15 cellular contexts compared by ENCODE assay signal in the genomic region with DNA sequence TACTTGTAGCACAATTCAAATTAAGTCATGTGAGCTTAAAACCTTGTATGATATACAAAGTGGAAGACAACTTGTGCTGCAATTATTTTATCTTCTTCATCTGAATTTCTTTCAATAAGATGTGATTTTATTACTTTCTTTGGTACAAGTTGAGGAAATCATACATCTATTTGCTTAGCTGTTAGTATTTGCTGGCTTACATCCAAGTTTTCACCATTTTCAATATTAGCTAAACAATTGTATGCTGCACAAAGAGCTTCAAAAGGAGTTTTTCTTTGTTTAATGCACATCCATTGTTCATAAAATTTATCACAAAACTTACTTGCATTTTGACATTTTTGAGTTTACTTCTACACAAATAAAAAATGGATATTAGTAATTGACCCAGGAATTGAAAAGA.
"Had no signal": no experiment of that assay in that cellular context is flagged by ENCODE, and none has a peak within 500 bp of the region (broad histone marks: within the 10 kb centered on the region; RNA-seq: fewer than 3 reads in every experiment).

No MANE protein-coding gene starts in this region.

- H3K4me3 ChIP-seq: gastrocnemius medialis, lung, psoas muscle, suprapubic skin, upper lobe of left lung had no signal

- H3K27ac ChIP-seq: epithelial cell of prostate, gastrocnemius medialis, psoas muscle, suprapubic skin, upper lobe of left lung had no signal

- H3K4me1 ChIP-seq: gastrocnemius medialis, psoas muscle, suprapubic skin, upper lobe of left lung had no signal

- DNase-seq: activated CD4-positive, alpha-beta T cell treated with anti-CD3 and anti-CD28 coated beads, Interleukin-2, amount 10 ng/mL, durations not matched to agents 7 days and 5 days; activated CD8-positive, alpha-beta memory T cell treated with anti-CD3 and anti-CD28 coated beads for 24 hours; activated naive CD4-positive, alpha-beta T cell; aorta; effector memory CD4-positive, alpha-beta T cell; gastrocnemius medialis; islet precursor cell; midbrain; psoas muscle; T-helper 9 cell; upper lobe of left lung had no signal

- H3K9me3 ChIP-seq: gastrocnemius medialis, psoas muscle, suprapubic skin, upper lobe of left lung had no signal

- H3K27me3 ChIP-seq: gastrocnemius medialis, suprapubic skin, upper lobe of left lung had no signal

- ATAC-seq: gastrocnemius medialis, psoas muscle, sciatic nerve had no signal

- H3K36me3 ChIP-seq: gastrocnemius medialis, suprapubic skin, upper lobe of left lung had no signal
